In the genomic region with DNA sequence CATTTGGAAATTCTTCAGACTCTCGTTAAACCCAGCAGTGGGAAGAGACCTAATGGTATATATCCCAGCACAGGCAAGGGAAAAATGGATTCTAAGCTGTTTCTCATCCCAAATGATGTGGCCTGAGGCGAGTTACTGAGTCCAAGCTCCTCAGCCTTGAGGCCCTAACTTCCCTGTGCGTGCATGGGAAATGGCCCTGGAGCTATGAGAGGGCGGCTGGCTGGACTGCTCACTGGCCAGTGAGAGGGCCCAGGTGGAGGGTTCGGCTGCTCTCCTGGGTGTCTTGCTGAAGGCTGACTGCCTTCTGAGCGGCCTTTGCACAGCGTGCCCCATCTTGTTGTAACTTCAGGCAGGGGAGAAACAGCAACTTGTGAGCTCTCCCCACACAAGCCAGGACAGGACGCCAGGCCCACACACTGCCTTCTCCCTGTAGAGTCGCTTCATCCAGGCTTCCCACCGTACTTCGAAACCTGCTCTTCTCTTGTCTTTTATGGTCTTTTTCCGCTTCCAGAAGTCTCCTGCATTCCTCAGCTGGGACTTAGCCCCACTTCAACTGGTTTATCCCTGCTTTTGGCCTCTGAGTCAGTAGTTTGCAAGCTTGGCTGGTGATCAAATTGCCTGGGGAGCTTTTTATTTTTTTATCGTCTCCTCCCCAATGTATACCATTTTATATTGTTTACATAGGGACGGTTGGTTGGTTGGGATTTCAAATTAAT, we compare ENCODE assay signal across 14 cellular contexts. TPM values are rescaled to one million over a fixed set of nuclear protein-coding genes. Genes with fewer than 3 reads are reported as not detected.
DNase-seq lines count a peak whose midpoint lies in the region; ATAC-seq and TF ChIP-seq lines count a peak whose summit lies in the region.
"Had no signal": no experiment of that assay in that cellular context is flagged by ENCODE, and none has a peak within 500 bp of the region (broad histone marks: within the 10 kb centered on the region; RNA-seq: fewer than 3 reads in every experiment).

No MANE protein-coding gene starts in this region.

- H3K27ac ChIP-seq in ACC112 (ENCODE audit: low read depth, low read length): no peak overlapping the region
- H3K27ac ChIP-seq in mammary epithelial cell (ENCODE audit: insufficient read depth, low read depth, low read length): peak overlapping the region; percentile 99
- H3K27ac ChIP-seq in lower lobe of right lung: no peak overlapping the region
- H3K27ac ChIP-seq: body of pancreas, tibial artery had no signal

- H2AFZ ChIP-seq in ACC112 (ENCODE audit: low read length, unreplicated experiment): peak overlapping the region; percentile 2
- no peak overlapping the region for H2AFZ ChIP-seq in mammary epithelial cell (ENCODE audit: low read depth, low read length)

- BruUV-seq in mammary epithelial cell (replicated peaks; lab: Mats Ljungman, UMichigan): TSS peak; percentile 88

- H3K79me2 ChIP-seq in ACC112 (ENCODE audit: control insufficient read depth, insufficient read depth, low read length, unreplicated experiment) (no peaks in the 10 kb centered on the region), mammary epithelial cell (ENCODE audit: insufficient read depth, low read length) (peaks cover 82% of the 10 kb centered on the region)

- H4K20me1 ChIP-seq in mammary epithelial cell (ENCODE audit: insufficient read depth, low read length): no peaks in the 10 kb centered on the region

- H3K27me3 ChIP-seq in ACC112 (ENCODE audit: insufficient read depth, low read length) (no peaks in the 10 kb centered on the region), mammary epithelial cell (ENCODE audit: insufficient read depth, low read length) (no peaks in the 10 kb centered on the region), lower lobe of right lung (ENCODE audit: low read depth) (no peaks in the 10 kb centered on the region)
- H3K27me3 ChIP-seq: body of pancreas had no signal

- TF ChIP-seq CTCF in mammary epithelial cell (conservative IDR thresholded peaks at IDR 0.05 in 1 of 2, IDR thresholded peaks at IDR 0.05 in 1 of 2; ENCODE audit: extremely low read depth in 1 of 2, insufficient read depth in 1 of 2, low read depth in 1 of 2, low read length in 2 of 2) (no peak), lower lobe of right lung (IDR thresholded peaks at IDR 0.05) (no peak)

- peak overlapping the region; percentile 59 for H3K4me2 ChIP-seq in mammary epithelial cell (ENCODE audit: insufficient read depth, low read depth, low read length)

- H3K4me3 ChIP-seq in ACC112 (ENCODE audit: low read depth, low read length) (no peak overlapping the region), mammary epithelial cell (replicated peaks in 1 of 3; ENCODE audit: insufficient read depth in 1 of 3, low read depth in 2 of 3, low read length in 3 of 3) (no peak overlapping the region), lower lobe of right lung (no peak overlapping the region)
- H3K4me3 ChIP-seq: body of pancreas, tibial artery had no signal

- in situ Hi-C loops in mammary epithelial cell (cut with MboI; ENCODE audit: low sequenced_read_pairs in 2 of 2): no loop called here

- H3K36me3 ChIP-seq in ACC112 (ENCODE audit: insufficient read depth, low read length) (no peaks in the 10 kb centered on the region), mammary epithelial cell (ENCODE audit: insufficient read depth, low read length) (peaks cover 21% of the 10 kb centered on the region), lower lobe of right lung (no peaks in the 10 kb centered on the region)
- H3K36me3 ChIP-seq: tibial artery had no signal

- no peaks in the 10 kb centered on the region for H3K9me3 ChIP-seq in mammary epithelial cell (replicated peaks; ENCODE audit: insufficient read depth, low read length)
- no peaks in the 10 kb centered on the region for H3K9me3 ChIP-seq in lower lobe of right lung
- H3K9me3 ChIP-seq: body of pancreas, tibial artery had no signal

- dilution Hi-C loops in mammary epithelial cell (cut with HindIII; ENCODE audit: low sequenced_read_pairs): loop anchor here (5.0 kb wide), 1 partner anchor 56 kb away; no protein-coding TSS in a partner anchor

- DNase-seq in HT1080 (ENCODE audit: low read depth) (peak; percentile 87), mammary epithelial cell (peak; percentile 99), lower lobe of right lung (no peak), NCI-H1092 (lab: John Stamatoyannopoulos, UW) (no peak), SK-N-DZ (ENCODE audit: low spot score) (no peak), HEK293T (ENCODE audit: extremely low spot score) (no peak), NCI-H526 (lab: John Stamatoyannopoulos, UW) (no peak)
- DNase-seq: activated CD4-positive, alpha-beta T cell treated with anti-CD3 and anti-CD28 coated beads, Interleukin-2, amount 50 U/mL, for 4 hours; body of pancreas; C1 segment of cervical spinal cord; MM.1S; stimulated activated CD4-positive, alpha-beta T cell treated with anti-CD3 and anti-CD28 coated beads, Interleukin-1b, Interleukin-23, amount 100 ng/mL, for 48 hours; tibial artery had no signal

- peaks cover 16% of the 10 kb centered on the region for H3K4me1 ChIP-seq in ACC112 (ENCODE audit: control insufficient read depth, insufficient read depth, low read length, unreplicated experiment)
- peaks cover 64% of the 10 kb centered on the region for H3K4me1 ChIP-seq in mammary epithelial cell (ENCODE audit: insufficient read depth, low read length)
- H3K4me1 ChIP-seq in lower lobe of right lung: no peaks in the 10 kb centered on the region
- H3K4me1 ChIP-seq: body of pancreas had no signal

- ATAC-seq in lower lobe of right lung: peak; percentile 57 to 67
- ATAC-seq: body of pancreas had no signal

- CTCF ChIA-PET in mammary epithelial cell (lab: Charles Lee; ENCODE audit: low non-redundant PET): interaction anchor here (0.6 to 1.4 kb wide), 3 partner anchors 10 to 292 kb away, joined by 3 to 13 read pairs (median 12); no protein-coding TSS in a partner anchor
- CTCF ChIA-PET in HEK293T (lab: Yijun Ruan, JAX): no interaction called here

- intact Hi-C loops in mammary epithelial cell (cut with micrococcal nuclease): loop anchor here (1.0 kb wide), 2 partner anchors 10 to 12 kb away; no protein-coding TSS in a partner anchor
- intact Hi-C loops in lower lobe of right lung (cut with DNase I): no loop called here

- peak overlapping the region; percentile 80 for H3K9ac ChIP-seq in mammary epithelial cell (ENCODE audit: insufficient read depth, low read length)

- POLR2A ChIA-PET in HEK293T (lab: Yijun Ruan, JAX): interaction anchor here (1.3 to 1.8 kb wide), 2 partner anchors 9 to 14 kb away, joined by 3 to 4 read pairs; no protein-coding TSS in a partner anchor

- WGBS in mammary epithelial cell (ENCODE audit: low coverage, missing lambda C conversion rate): under 1% methylated on average over 11 of the region's 14 CpGs

TF ChIP-seq in HEK293T, 16 proteins besides CTCF, POLR2A, EP300 and RAD21:
- TF ChIP-seq ZNF384 (IDR thresholded peaks at IDR 0.05) (no peak; the same call in 1 of the 2 replicates), HDGF (IDR thresholded peaks at IDR 0.05; ENCODE audit: borderline replicate concordance) (no peak), LEF1 (IDR thresholded peaks at IDR 0.05; ENCODE audit: borderline replicate concordance) (no peak), CTBP1 (IDR thresholded peaks at IDR 0.05; ENCODE audit: borderline replicate concordance) (no peak), NFRKB (IDR thresholded peaks at IDR 0.05) (no peak), ELF4 (IDR thresholded peaks at IDR 0.05) (no peak)
- TF ChIP-seq, protein P1, sequence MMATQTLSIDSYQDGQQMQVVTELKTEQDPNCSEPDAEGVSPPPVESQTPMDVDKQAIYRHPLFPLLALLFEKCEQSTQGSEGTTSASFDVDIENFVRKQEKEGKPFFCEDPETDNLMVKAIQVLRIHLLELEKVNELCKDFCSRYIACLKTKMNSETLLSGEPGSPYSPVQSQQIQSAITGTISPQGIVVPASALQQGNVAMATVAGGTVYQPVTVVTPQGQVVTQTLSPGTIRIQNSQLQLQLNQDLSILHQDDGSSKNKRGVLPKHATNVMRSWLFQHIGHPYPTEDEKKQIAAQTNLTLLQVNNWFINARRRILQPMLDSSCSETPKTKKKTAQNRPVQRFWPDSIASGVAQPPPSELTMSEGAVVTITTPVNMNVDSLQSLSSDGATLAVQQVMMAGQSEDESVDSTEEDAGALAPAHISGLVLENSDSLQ (IDR thresholded peaks at IDR 0.05): no peak
TF ChIP-seq in HEK293T: peak in this region for 0.

RNA-seq across cellular contexts. Expression of gene CDH3, which starts 13.3 kb away (rescaled TPM):
- total RNA-seq in HT1080 (2014; rRNA removed; shearing (Covaris generic)): 0.10 and 0.31 TPM in 2 replicates
- polyA plus RNA-seq in HT1080 (2015; cell fraction: cytosol; rRNA removed): not detected in 2 replicates
- polyA plus RNA-seq in HT1080 (2015; cell fraction: nucleus; rRNA removed): 0.44 and 0.48 TPM in 2 replicates
- total RNA-seq in mammary epithelial cell: 100 to 1,000 TPM; 628 to 995 TPM
- polyA plus RNA-seq in mammary epithelial cell: 560 TPM
- polyA minus RNA-seq in mammary epithelial cell: 703 TPM
- total RNA-seq in lower lobe of right lung: 3.4 TPM
- 0.13 and 0.31 TPM in 2 replicates for polyA plus RNA-seq in SK-N-DZ (2014; cell fraction: cytosol; rRNA removed)
- polyA plus RNA-seq in SK-N-DZ (2014; cell fraction: nucleus; rRNA removed): 0.06 and 0.20 TPM in 2 replicates

Comparison
In these comparisons a context has a peak if more than half of its experiments do, and no peak if none do; other contexts are left out.
1. DNase-seq: peak in HT1080 (single experiment) and mammary epithelial cell (single experiment); none in lower lobe of right lung (single experiment), NCI-H1092 (single experiment), SK-N-DZ (single experiment), HEK293T (single experiment) and NCI-H526 (0 of 2).
2. RNA of gene CDH3, which starts 13.3 kb away (total RNA-seq): 628 to 995 TPM in mammary epithelial cell; 3.4 TPM in lower lobe of right lung (single experiment) and 0.10 to 0.31 TPM in HT1080; every median in the first group is over 100 times any median in the second.